13 cellular contexts compared by ENCODE assay signal in genomic region chr5:60604771-60605170, GRCh38.
A peak's percentile ranks its signal among the peaks of the same experiment; 100 is the strongest.
DNase-seq lines count a peak whose midpoint lies in the region; TF ChIP-seq lines count a peak whose summit lies in the region.
"Had no signal": no experiment of that assay in that cellular context is flagged by ENCODE, and none has a peak within 500 bp of the region (broad histone marks: within the 10 kb centered on the region; RNA-seq: fewer than 3 reads in every experiment).

No MANE protein-coding gene starts in this region.

- H3K4me3 ChIP-seq in BLaER1, result no peak overlapping the region
- no peak overlapping the region for H3K4me3 ChIP-seq in choroid plexus epithelial cell (ENCODE audit: low read depth, low read length)
- no peak overlapping the region for H3K4me3 ChIP-seq in fibroblast of the aortic adventitia (ENCODE audit: low read depth, low read length)
- H3K4me3 ChIP-seq: HAP-1 had no signal

- peaks cover 29% of the 10 kb centered on the region for H3K4me1 ChIP-seq in BLaER1
- H3K4me1 ChIP-seq: BE2C, Caco-2, HAP-1 had no signal

- H3K4me2 ChIP-seq in BLaER1, result peak overlapping the region; percentile 45

- peaks cover 43% of the 10 kb centered on the region for H3K9me3 ChIP-seq in BLaER1
- H3K9me3 ChIP-seq: BE2C, Caco-2, HAP-1 had no signal

- no peaks in the 10 kb centered on the region for H3K27me3 ChIP-seq in BLaER1
- H3K27me3 ChIP-seq: BE2C had no signal

- DNase-seq in choroid plexus epithelial cell (ENCODE audit: low read depth) (peak; percentile 60), fibroblast of the aortic adventitia (ENCODE audit: low read depth) (peak; percentile 35), stromal cell of bone marrow (ENCODE audit: low read depth) (peak; percentile 1), putamen (ENCODE audit: low spot score) (no peak), NCI-H2227 (lab: John Stamatoyannopoulos, UW; ENCODE audit: unreplicated experiment) (no peak)
- DNase-seq in activated effector memory CD4-positive, alpha-beta T cell treated with Interleukin-2 at 50 U/mL for 16 hours, result no peak
- DNase-seq: BE2C; Caco-2; CD8-positive, alpha-beta T cell; DND-41; GDM1 had no signal

- TF ChIP-seq CTCF in choroid plexus epithelial cell (conservative IDR thresholded peaks at IDR 0.05; ENCODE audit: low read depth, low read length), result no peak
- TF ChIP-seq CTCF in fibroblast of the aortic adventitia (IDR thresholded peaks at IDR 0.05; ENCODE audit: insufficient read depth, low read length), result no peak

- H3K27ac ChIP-seq in BLaER1, result no peak overlapping the region

- H3K9ac ChIP-seq in BLaER1, result no peak overlapping the region

- peaks cover 70% of the 10 kb centered on the region for H3K36me3 ChIP-seq in BLaER1
- H3K36me3 ChIP-seq: BE2C, HAP-1 had no signal

- H4K20me1 ChIP-seq in BLaER1, result no peaks in the 10 kb centered on the region

Comparison
In these comparisons a context has a peak if more than half of its experiments do, and no peak if none do; other contexts are left out.
1. DNase-seq: peak in choroid plexus epithelial cell (single experiment), fibroblast of the aortic adventitia (single experiment) and stromal cell of bone marrow (single experiment); none in activated effector memory CD4-positive, alpha-beta T cell treated with Interleukin-2 at 50 U/mL for 16 hours (single experiment), putamen (single experiment) and NCI-H2227 (single experiment).